ENCODE assay signal across 20 cellular contexts in the genomic region with DNA sequence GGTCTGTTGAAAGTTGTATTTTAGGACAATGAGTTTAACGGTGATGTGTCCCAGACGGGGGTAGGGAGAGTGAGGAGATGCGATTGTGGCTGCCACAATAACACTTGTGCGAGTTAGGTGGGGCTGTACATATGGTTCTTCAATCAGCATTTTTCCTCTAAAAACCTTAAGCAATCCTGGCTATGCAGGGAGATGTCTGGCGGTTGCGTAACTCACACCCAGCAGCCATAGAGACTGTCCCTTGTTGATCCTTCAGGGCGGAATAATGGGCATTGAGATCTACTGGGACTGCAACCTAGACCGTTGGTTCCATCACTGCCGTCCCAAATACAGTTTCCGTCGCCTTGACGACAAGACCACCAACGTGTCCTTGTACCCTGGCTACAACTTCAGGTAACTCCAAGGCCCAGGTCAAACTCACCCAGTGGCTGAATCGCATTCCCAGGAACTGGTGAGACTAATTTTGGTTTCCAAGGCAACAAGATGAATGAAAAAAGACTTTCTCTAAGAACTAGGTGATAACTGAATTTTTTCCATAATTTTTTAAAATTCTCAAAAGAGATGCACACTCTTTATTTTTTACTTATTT. TPM values are rescaled to one million over a fixed set of nuclear protein-coding genes. Genes with fewer than 3 reads are reported as not detected.
DNase-seq lines count a peak whose midpoint lies in the region; FAIRE-seq and TF ChIP-seq lines count a peak whose summit lies in the region.
"Had no signal": no experiment of that assay in that cellular context is flagged by ENCODE, and none has a peak within 500 bp of the region (broad histone marks: within the 10 kb centered on the region; RNA-seq: fewer than 3 reads in every experiment).

No MANE protein-coding gene starts in this region.

- TF ChIP-seq CTCF in CD14-positive monocyte (IDR thresholded peaks at IDR 0.05) = no peak
- no peak for TF ChIP-seq CTCF in H1 (IDR thresholded peaks at IDR 0.05; ENCODE audit: control extremely low read depth in 1 of 3, insufficient read depth in 1 of 3, low read depth in 1 of 3, low read length in 3 of 3)
- no peak for TF ChIP-seq CTCF in esophagus muscularis mucosa (IDR thresholded peaks at IDR 0.05)
- TF ChIP-seq CTCF in prostate gland (IDR thresholded peaks at IDR 0.05) = no peak

- H3K56ac ChIP-seq in H1 (replicated peaks; ENCODE audit: insufficient read length, low read depth, low read length) (no peak overlapping the region), mesendoderm (ENCODE audit: low read length) (no peak overlapping the region)

- 91% methylated on average over 14 of the region's 14 CpGs; no CpG with 5 or more reads in 1 of the 2 experiments for WGBS in H1 (ENCODE audit: extremely low coverage in 1 of 2, insufficient coverage in 1 of 2, insufficient read length in 1 of 2, insufficient replicate concordance in 2 of 2, low coverage in 1 of 2, low lambda C conversion rate in 2 of 2, missing lambda C conversion rate in 1 of 2), 2 experiments
- no CpG with 5 or more reads among the region's 14 CpGs for WGBS in mesendoderm (ENCODE audit: extremely low coverage, insufficient coverage, low lambda C conversion rate)
- WGBS in esophagus muscularis mucosa = 79% methylated on average over 14 of the region's 14 CpGs
- 79% methylated on average over 14 of the region's 14 CpGs for WGBS in prostate gland

- H3K79me2 ChIP-seq in H1 (ENCODE audit: control insufficient read depth in 1 of 2, insufficient read depth in 2 of 2, low read length in 2 of 2) (no peaks in the 10 kb centered on the region), mesendoderm (ENCODE audit: control insufficient read depth, insufficient read depth, low read length) (no peaks in the 10 kb centered on the region)

- no peak overlapping the region for H3K9ac ChIP-seq in H1 (replicated peaks in 1 of 4; ENCODE audit: extremely low read depth in 1 of 4, low read depth in 3 of 4, low read length in 3 of 4)
- no peak overlapping the region for H3K9ac ChIP-seq in mesendoderm (ENCODE audit: low read length)

- peaks cover 22% of the 10 kb centered on the region for H3K4me1 Mint-ChIP-seq in CD14-positive monocyte
- no peaks in the 10 kb centered on the region for H3K4me1 Mint-ChIP-seq in activated CD4-positive, alpha-beta T cell treated with anti-CD3 and anti-CD28 coated beads, Interleukin-2, amount 10 ng/mL, durations not matched to agents 7 days and 5 days
- H3K4me1 Mint-ChIP-seq: natural killer cell; stimulated activated effector memory CD8-positive, alpha-beta T cell treated with anti-CD3 and anti-CD28 coated beads, Interleukin-12 subunit alpha, Interleukin-12 subunit beta, amount 100 ng/mL, for 72 hours had no signal

- H4K5ac ChIP-seq in H1 (ENCODE audit: insufficient read length, low read depth, low read length) = no peak overlapping the region
- no peak overlapping the region for H4K5ac ChIP-seq in mesendoderm (ENCODE audit: low read length)

- no peak overlapping the region for H2BK5ac ChIP-seq in H1 (ENCODE audit: low read depth, low read length)
- no peak overlapping the region for H2BK5ac ChIP-seq in mesendoderm (ENCODE audit: low read length)

- H3K23me2 ChIP-seq in H1 (ENCODE audit: low read depth, low read length) = no peaks in the 10 kb centered on the region

- no peak for TF ChIP-seq EP300 in H1 (IDR thresholded peaks at IDR 0.05; ENCODE audit: borderline replicate concordance in 1 of 2, low read depth in 2 of 2, low read length in 2 of 2)
- TF ChIP-seq EP300 in esophagus muscularis mucosa (IDR thresholded peaks at IDR 0.05) = no peak

- no peak overlapping the region for H3K27ac ChIP-seq in H1 (ENCODE audit: low read depth, low read length)
- H3K27ac ChIP-seq in mesendoderm (ENCODE audit: low read depth, low read length) = no peak overlapping the region
- no peak overlapping the region for H3K27ac ChIP-seq in esophagus muscularis mucosa (replicated peaks in 1 of 4)
- no peak overlapping the region for H3K27ac ChIP-seq in prostate gland
- H3K27ac ChIP-seq: pancreas had no signal

- H2BK15ac ChIP-seq in H1 (ENCODE audit: low read length) (no peak overlapping the region), mesendoderm (replicated peaks; ENCODE audit: low read depth) (no peak overlapping the region)

- no peak overlapping the region for H3K4me3 ChIP-seq in H1 (ENCODE audit: extremely low read depth in 1 of 4, insufficient read depth in 2 of 4, low read depth in 3 of 4, low read length in 4 of 4)
- no peak overlapping the region for H3K4me3 ChIP-seq in mesendoderm (ENCODE audit: low read length)
- no peak overlapping the region for H3K4me3 ChIP-seq in esophagus muscularis mucosa
- H3K4me3 ChIP-seq in prostate gland = no peak overlapping the region
- H3K4me3 ChIP-seq: pancreas had no signal

- H3K23ac ChIP-seq in H1 (ENCODE audit: insufficient read length) (no peak overlapping the region), mesendoderm (ENCODE audit: low read length) (no peak overlapping the region)

- peaks cover 0 to 1% (median 0%) of the 10 kb centered on the region in 7 donors for H3K9me3 Mint-ChIP-seq in CD14-positive monocyte
- H3K9me3 Mint-ChIP-seq in activated CD4-positive, alpha-beta T cell treated with anti-CD3 and anti-CD28 coated beads, Interleukin-2, amount 10 ng/mL, durations not matched to agents 7 days and 5 days = no peaks in the 10 kb centered on the region
- H3K9me3 Mint-ChIP-seq: activated T-helper 2 cell treated with anti-CD3 and anti-CD28 coated beads, Interferon-gamma antibody, Interleukin-2, Interleukin-4, amounts not matched to agents 10 μg/mL and 5 μg/mL and 100 μg/mL, durations not matched to agents 14 hours and 24 hours and 36 hours; natural killer cell; stimulated activated effector memory CD8-positive, alpha-beta T cell treated with anti-CD3 and anti-CD28 coated beads, Interleukin-12 subunit alpha, Interleukin-12 subunit beta, amount 100 ng/mL, for 72 hours had no signal

- no peak overlapping the region; the same call in 1 of the 2 replicates for H2BK12ac ChIP-seq in H1 (ENCODE audit: low read depth, low read length)

- 0 out of 2 replicates have a peak overlapping the region, but pooled peaks have one; percentile 17 for H2AFZ ChIP-seq in H1 (ENCODE audit: low read length)

- DNase-seq in CD14-positive monocyte (ENCODE audit: low spot score) (no peak), M059J (ENCODE audit: low read depth) (peak; percentile 19), H1 (ENCODE audit: low read depth in 1 of 2, low spot score in 2 of 2) (no peak), mesendoderm (peak; percentile 20), esophagus muscularis mucosa (ENCODE audit: extremely low spot score) (no peak), prostate gland (ENCODE audit: low spot score) (no peak)
- no peak for DNase-seq in activated CD4-positive, alpha-beta T cell treated with anti-CD3 and anti-CD28 coated beads, Interleukin-2, amount 10 ng/mL, durations not matched to agents 7 days and 5 days
- DNase-seq: activated CD4-positive, alpha-beta T cell treated with anti-CD3 and anti-CD28 coated beads for 4 hours; left cardiac atrium; natural killer cell; NCI-H187 treated with DMSO at 0.1 percent for 48 hours; NCI-H345; pancreas; PC-3; SHP77 treated with DMSO at 0.1 percent for 48 hours; T-helper 1 cell had no signal

- H3K4me2 ChIP-seq in H1 (ENCODE audit: insufficient read depth in 1 of 2, low read depth in 2 of 2, low read length in 2 of 2) (no peak overlapping the region), mesendoderm (ENCODE audit: low read length) (no peak overlapping the region)

- no peak overlapping the region for H2AK5ac ChIP-seq in H1 (ENCODE audit: low read depth, low read length)
- no peak overlapping the region for H2AK5ac ChIP-seq in mesendoderm (ENCODE audit: low read length)

- H4K8ac ChIP-seq in H1 (ENCODE audit: extremely low read depth, insufficient read depth, low read length) = no peak overlapping the region
- no peak overlapping the region for H4K8ac ChIP-seq in mesendoderm (ENCODE audit: low read depth, low read length)

- TF ChIP-seq POLR2A in H1 (IDR thresholded peaks at IDR 0.05; ENCODE audit: control extremely low read depth in 1 of 2, low read depth in 2 of 2, low read length in 2 of 2) = no peak
- TF ChIP-seq POLR2A in esophagus muscularis mucosa (IDR thresholded peaks at IDR 0.05; ENCODE audit: low read depth) = no peak
- TF ChIP-seq POLR2A in prostate gland (IDR thresholded peaks at IDR 0.05) = no peak

- CTCF ChIA-PET in H1 (lab: Charles Lee; ENCODE audit: partially characterized antibody) = interaction anchor here (0.6 to 0.7 kb wide), 2 partner anchors 389 to 802 kb away, joined by 3 read pairs; no protein-coding TSS in a partner anchor
- CTCF ChIA-PET in activated CD4-positive, alpha-beta T cell treated with anti-CD3 and anti-CD28 coated beads, Interleukin-2, amount 10 ng/mL, durations not matched to agents 7 days and 5 days (lab: Charles Lee) = interaction anchor here (0.6 kb wide), 1 partner anchor 185 kb away, joined by 4 read pairs; no protein-coding TSS in a partner anchor

- no peak overlapping the region for H3K4me3 Mint-ChIP-seq in CD14-positive monocyte
- H3K4me3 Mint-ChIP-seq in activated CD4-positive, alpha-beta T cell treated with anti-CD3 and anti-CD28 coated beads, Interleukin-2, amount 10 ng/mL, durations not matched to agents 7 days and 5 days = no peak overlapping the region
- H3K4me3 Mint-ChIP-seq: natural killer cell; stimulated activated effector memory CD8-positive, alpha-beta T cell treated with anti-CD3 and anti-CD28 coated beads, Interleukin-12 subunit alpha, Interleukin-12 subunit beta, amount 100 ng/mL, for 72 hours had no signal

- no peak overlapping the region for H4K91ac ChIP-seq in H1 (replicated peaks; ENCODE audit: insufficient read length, low read length)

- POLR2A ChIA-PET in H1 (lab: Charles Lee; ENCODE audit: partially characterized antibody) = interaction anchor here (0.7 kb wide), 1 partner anchor 309 kb away, joined by 3 read pairs; no protein-coding TSS in a partner anchor
- POLR2A ChIA-PET in activated CD4-positive, alpha-beta T cell treated with anti-CD3 and anti-CD28 coated beads, Interleukin-2, amount 10 ng/mL, durations not matched to agents 7 days and 5 days (lab: Charles Lee) = no interaction called here

- H3K4ac ChIP-seq in H1 (replicated peaks; ENCODE audit: insufficient read length, low read depth, low read length) (no peak overlapping the region), mesendoderm (ENCODE audit: low read depth, low read length) (no peak overlapping the region)

- H3K79me1 ChIP-seq in H1 (ENCODE audit: low read depth, low read length) (no peaks in the 10 kb centered on the region), mesendoderm (ENCODE audit: low read length) (no peaks in the 10 kb centered on the region)

- intact Hi-C loops in CD14-positive monocyte (cut with micrococcal nuclease) (no loop called here), esophagus muscularis mucosa (cut with DNase I) (no loop called here), prostate gland (cut with DNase I) (no loop called here)

- no peaks in the 10 kb centered on the region for H3K9me3 ChIP-seq in H1 (ENCODE audit: insufficient read depth in 2 of 2, low read depth in 1 of 2, low read length in 1 of 2)
- H3K9me3 ChIP-seq in esophagus muscularis mucosa = no peaks in the 10 kb centered on the region
- no peaks in the 10 kb centered on the region for H3K9me3 ChIP-seq in prostate gland
- H3K9me3 ChIP-seq: pancreas had no signal

- no peaks in the 10 kb centered on the region for H3K27me3 ChIP-seq in H1 (replicated peaks in 1 of 4; ENCODE audit: control insufficient read depth in 3 of 4, extremely low read depth in 1 of 4, insufficient read depth in 3 of 4, low read length in 3 of 4)
- H3K27me3 ChIP-seq in mesendoderm (ENCODE audit: insufficient read depth, low read length, poor library complexity) = no peaks in the 10 kb centered on the region
- no peaks in the 10 kb centered on the region for H3K27me3 ChIP-seq in esophagus muscularis mucosa
- no peaks in the 10 kb centered on the region for H3K27me3 ChIP-seq in prostate gland (replicated peaks; ENCODE audit: insufficient read depth)
- H3K27me3 ChIP-seq: pancreas had no signal

- no peaks in the 10 kb centered on the region for H4K20me1 ChIP-seq in H1 (replicated peaks in 1 of 2; ENCODE audit: control insufficient read depth in 1 of 2, insufficient read depth in 2 of 2, low read length in 2 of 2)

- peaks cover 84 to 98% of the 10 kb centered on the region in 2 donors for H3K36me3 Mint-ChIP-seq in CD14-positive monocyte
- H3K36me3 Mint-ChIP-seq in activated CD4-positive, alpha-beta T cell treated with anti-CD3 and anti-CD28 coated beads, Interleukin-2, amount 10 ng/mL, durations not matched to agents 7 days and 5 days (ENCODE audit: low read depth) = peaks cover 35% of the 10 kb centered on the region
- H3K36me3 Mint-ChIP-seq: natural killer cell had no signal

- no peak overlapping the region for H3K14ac ChIP-seq in H1 (ENCODE audit: insufficient read length)

- H3K18ac ChIP-seq in H1 (ENCODE audit: extremely low read depth, low read length) (no peak overlapping the region), mesendoderm (ENCODE audit: low read length) (no peak overlapping the region)

- no peaks in the 10 kb centered on the region for H3K4me1 ChIP-seq in H1 (replicated peaks in 1 of 4; ENCODE audit: control insufficient read depth in 3 of 4, insufficient read depth in 4 of 4, low read length in 3 of 4)
- H3K4me1 ChIP-seq in mesendoderm (ENCODE audit: control insufficient read depth, low read depth, low read length) = no peaks in the 10 kb centered on the region
- no peaks in the 10 kb centered on the region for H3K4me1 ChIP-seq in esophagus muscularis mucosa
- H3K4me1 ChIP-seq in prostate gland (replicated peaks) = no peaks in the 10 kb centered on the region
- H3K4me1 ChIP-seq: pancreas had no signal

- TF ChIP-seq RAD21 in H1 (IDR thresholded peaks at IDR 0.05 in 1 of 2, conservative IDR thresholded peaks at IDR 0.05 in 1 of 2; ENCODE audit: low read depth in 2 of 2, low read length in 2 of 2) = no peak

- H3K27ac Mint-ChIP-seq in CD14-positive monocyte = peak overlapping the region; percentile 19 to 92 (median 77)
- H3K27ac Mint-ChIP-seq in activated CD4-positive, alpha-beta T cell treated with anti-CD3 and anti-CD28 coated beads, Interleukin-2, amount 10 ng/mL, durations not matched to agents 7 days and 5 days = no peak overlapping the region
- H3K27ac Mint-ChIP-seq: activated T-helper 2 cell treated with anti-CD3 and anti-CD28 coated beads, Interferon-gamma antibody, Interleukin-2, Interleukin-4, amounts not matched to agents 10 μg/mL and 5 μg/mL and 100 μg/mL, durations not matched to agents 14 hours and 24 hours and 36 hours; natural killer cell; stimulated activated effector memory CD8-positive, alpha-beta T cell treated with anti-CD3 and anti-CD28 coated beads, Interleukin-12 subunit alpha, Interleukin-12 subunit beta, amount 100 ng/mL, for 72 hours had no signal

- H2BK120ac ChIP-seq in H1 (replicated peaks; ENCODE audit: low read depth, low read length) (no peak overlapping the region), mesendoderm (ENCODE audit: low read depth, low read length) (no peak overlapping the region)

- no peak overlapping the region for H2BK20ac ChIP-seq in H1 (ENCODE audit: low read length)

- H3K36me3 ChIP-seq in H1 (ENCODE audit: control insufficient read depth in 2 of 4, insufficient read depth in 4 of 4, low read length in 3 of 4) (no peaks in the 10 kb centered on the region), mesendoderm (ENCODE audit: control insufficient read depth, insufficient read depth, low read length) (no peaks in the 10 kb centered on the region), esophagus muscularis mucosa (peaks cover 0 to 43% (median 8%) of the 10 kb centered on the region in 4 donors), prostate gland (no peaks in the 10 kb centered on the region)
- H3K36me3 ChIP-seq: pancreas had no signal

- peaks cover 0 to 2% (median 0%) of the 10 kb centered on the region in 3 donors for H3K27me3 Mint-ChIP-seq in CD14-positive monocyte (ENCODE audit: low read depth in 3 of 3)
- H3K27me3 Mint-ChIP-seq in activated CD4-positive, alpha-beta T cell treated with anti-CD3 and anti-CD28 coated beads, Interleukin-2, amount 10 ng/mL, durations not matched to agents 7 days and 5 days = no peaks in the 10 kb centered on the region

- FAIRE-seq in H1 (lab: Jason Lieb, UNC) = no peak
- FAIRE-seq: bronchial epithelial cell, endothelial cell of umbilical vein, pancreas had no signal

RNA-seq across cellular contexts. Expression of a gene that starts 34.6 kb away (rescaled TPM):
- polyA plus RNA-seq in CD14-positive monocyte = 10 to 100 TPM; 12.3 to 20.5 TPM
- 2.8 and 6.1 TPM in 2 replicates for total RNA-seq in M059J (2014; rRNA removed; shearing (Covaris generic))
- total RNA-seq in H1 (2021; fragmentation: NEBNext Ultra II Directional; extraction: Animal tissue kit (Norgen Biotek cat#: 25700)) = 0.42 and 0.56 TPM in 2 replicates
- 0.16 and 0.38 TPM in 2 replicates for polyA plus RNA-seq in H1 (2011; rRNA removed)
- 0.23 TPM for polyA plus RNA-seq in H1 (2011; cell fraction: cytosol; rRNA removed)
- 0.19 TPM for polyA plus RNA-seq in H1 (2011; cell fraction: nucleus; rRNA removed)
- 0.19 to 0.64 TPM (median 0.37 TPM) in 4 replicates for polyA plus RNA-seq in H1 (2012, experiment 1 of 2)
- 0.17 TPM for polyA plus RNA-seq in H1 (2012, experiment 2 of 2)
- polyA plus RNA-seq in H1 (2013, experiment 1 of 2) = 0.36 TPM
- 0.24 TPM for polyA plus RNA-seq in H1 (2013, experiment 2 of 2)
- 0.39 and 0.41 TPM in 2 replicates for polyA minus RNA-seq in H1 (2011; rRNA and poly(A)+ RNA removed)
- not detected for polyA minus RNA-seq in H1 (2011; cell fraction: cytosol; rRNA and poly(A)+ RNA removed)
- polyA minus RNA-seq in H1 (2011; cell fraction: nucleus; rRNA and poly(A)+ RNA removed) = 0.40 TPM
- 0.18 TPM for polyA plus RNA-seq in mesendoderm (2013, experiment 1 of 2)
- polyA plus RNA-seq in mesendoderm (2013, experiment 2 of 2) = 0.21 TPM
- total RNA-seq in activated CD4-positive, alpha-beta T cell treated with anti-CD3 and anti-CD28 coated beads, Interleukin-2, amount 10 ng/mL, durations not matched to agents 7 days and 5 days = 10 to 100 TPM; 19.8 to 21.4 TPM
- 1 to 10 TPM; 1.5 to 4.3 (median 2.7) TPM for total RNA-seq in esophagus muscularis mucosa
- 10 to 100 TPM in 1 of 2 donors, 1 to 10 TPM in 1; 1.4 to 11.8 TPM for total RNA-seq in prostate gland

RNA-seq across cellular contexts. Expression of a gene that starts 42.6 kb away (rescaled TPM):
- polyA plus RNA-seq in CD14-positive monocyte = 10 to 100 TPM; 61.8 to 74.7 TPM
- total RNA-seq in M059J (2014; rRNA removed; shearing (Covaris generic)) = 29.6 and 34.2 TPM in 2 replicates
- total RNA-seq in H1 (2021; fragmentation: NEBNext Ultra II Directional; extraction: Animal tissue kit (Norgen Biotek cat#: 25700)) = 7.1 and 9.5 TPM in 2 replicates
- 12.2 and 21.4 TPM in 2 replicates for polyA plus RNA-seq in H1 (2011; rRNA removed)
- polyA plus RNA-seq in H1 (2011; cell fraction: cytosol; rRNA removed) = 13.8 TPM
- polyA plus RNA-seq in H1 (2011; cell fraction: nucleus; rRNA removed) = 22.4 TPM
- polyA plus RNA-seq in H1 (2012, experiment 1 of 2) = 4.5 to 12.1 TPM (median 9.5 TPM) in 4 replicates
- polyA plus RNA-seq in H1 (2012, experiment 2 of 2) = 6.1 TPM
- 7.9 TPM for polyA plus RNA-seq in H1 (2013, experiment 1 of 2)
- polyA plus RNA-seq in H1 (2013, experiment 2 of 2) = 9.9 TPM
- polyA minus RNA-seq in H1 (2011; rRNA and poly(A)+ RNA removed) = 16.2 and 17.6 TPM in 2 replicates
- 5.0 TPM for polyA minus RNA-seq in H1 (2011; cell fraction: cytosol; rRNA and poly(A)+ RNA removed)
- 10.2 TPM for polyA minus RNA-seq in H1 (2011; cell fraction: nucleus; rRNA and poly(A)+ RNA removed)
- polyA plus RNA-seq in mesendoderm (2013, experiment 1 of 2) = 6.0 TPM
- polyA plus RNA-seq in mesendoderm (2013, experiment 2 of 2) = 6.6 TPM
- total RNA-seq in activated CD4-positive, alpha-beta T cell treated with anti-CD3 and anti-CD28 coated beads, Interleukin-2, amount 10 ng/mL, durations not matched to agents 7 days and 5 days = 10 to 100 TPM; 52.7 to 56.2 TPM
- 10 to 100 TPM; 26.8 to 41.9 (median 30.8) TPM for total RNA-seq in esophagus muscularis mucosa
- total RNA-seq in prostate gland = 100 to 1,000 TPM in 1 of 2 donors, 10 to 100 TPM in 1; 63.2 to 103 TPM

Comparison
In these comparisons a context has a peak if more than half of its experiments do, and no peak if none do; other contexts are left out.
1. DNase-seq: peak in M059J (single experiment) and mesendoderm (single experiment); none in CD14-positive monocyte (single experiment), H1 (0 of 2), activated CD4-positive, alpha-beta T cell treated with anti-CD3 and anti-CD28 coated beads, Interleukin-2, amount 10 ng/mL, durations not matched to agents 7 days and 5 days (single experiment), esophagus muscularis mucosa (single experiment) and prostate gland (single experiment).